ENCODE assay signal across 1 cellular context in the genomic region with DNA sequence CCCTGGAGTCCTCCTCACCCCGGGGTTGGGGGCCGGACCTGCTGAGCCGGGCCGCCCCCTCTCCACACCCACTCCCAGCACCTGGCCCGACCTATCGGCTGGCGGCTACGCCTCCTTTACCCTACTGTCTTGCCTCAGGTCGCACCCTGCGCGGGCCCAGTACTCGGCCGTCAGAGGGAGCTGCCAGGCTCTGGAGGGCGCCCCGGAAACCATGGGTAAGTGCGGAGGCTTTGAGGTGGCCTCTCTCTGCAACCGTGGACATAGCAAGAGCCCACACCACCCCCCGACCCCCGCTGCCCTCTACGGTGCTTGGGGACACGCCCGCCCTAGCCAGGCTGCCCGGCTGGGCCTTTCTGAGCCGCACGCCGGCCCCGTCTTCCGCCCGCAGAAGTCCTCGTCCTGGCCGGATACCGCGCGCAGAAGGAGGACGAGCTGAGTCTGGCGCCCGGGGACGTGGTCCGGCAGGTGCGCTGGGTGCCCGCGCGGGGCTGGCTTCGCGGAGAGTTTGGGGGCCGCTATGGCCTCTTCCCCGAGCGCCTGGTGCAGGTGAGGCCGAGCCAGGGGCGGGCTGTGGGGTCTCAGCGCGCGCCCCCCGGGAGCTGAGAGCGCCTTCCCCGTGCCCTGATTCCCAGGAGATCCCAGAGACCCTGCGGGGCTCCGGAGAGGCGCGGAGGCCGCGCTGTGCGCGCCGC.
TF ChIP-seq lines count a peak whose summit lies in the region.

A gene (plus strand): TSS at position 159 of the 692 bp plus-strand sequence. CDS start 53 bp downstream, at position 212.

TF ChIP-seq in HEK293, 187 proteins besides CTCF, POLR2A, EP300 and RAD21 (continued from another document):
- TF ChIP-seq, protein P1, sequence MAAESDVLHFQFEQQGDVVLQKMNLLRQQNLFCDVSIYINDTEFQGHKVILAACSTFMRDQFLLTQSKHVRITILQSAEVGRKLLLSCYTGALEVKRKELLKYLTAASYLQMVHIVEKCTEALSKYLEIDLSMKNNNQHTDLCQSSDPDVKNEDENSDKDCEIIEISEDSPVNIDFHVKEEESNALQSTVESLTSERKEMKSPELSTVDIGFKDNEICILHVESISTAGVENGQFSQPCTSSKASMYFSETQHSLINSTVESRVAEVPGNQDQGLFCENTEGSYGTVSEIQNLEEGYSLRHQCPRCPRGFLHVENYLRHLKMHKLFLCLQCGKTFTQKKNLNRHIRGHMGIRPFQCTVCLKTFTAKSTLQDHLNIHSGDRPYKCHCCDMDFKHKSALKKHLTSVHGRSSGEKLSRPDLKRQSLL (tag by site-specific recombination; IDR thresholded peaks at IDR 0.05): 0 out of 2 replicates have a peak, but pooled peaks have one; percentile 16
- TF ChIP-seq ZNF2 (tag by site-specific recombination; IDR thresholded peaks at IDR 0.05) (peak; percentile 53; the same call in 1 of the 2 replicates), ZSCAN30 (tag by site-specific recombination; IDR thresholded peaks at IDR 0.05) (peak; percentile 51; the same call in 1 of the 2 replicates)
